Comparison of ENCODE assay signal across 1 cellular context in the genomic region with DNA sequence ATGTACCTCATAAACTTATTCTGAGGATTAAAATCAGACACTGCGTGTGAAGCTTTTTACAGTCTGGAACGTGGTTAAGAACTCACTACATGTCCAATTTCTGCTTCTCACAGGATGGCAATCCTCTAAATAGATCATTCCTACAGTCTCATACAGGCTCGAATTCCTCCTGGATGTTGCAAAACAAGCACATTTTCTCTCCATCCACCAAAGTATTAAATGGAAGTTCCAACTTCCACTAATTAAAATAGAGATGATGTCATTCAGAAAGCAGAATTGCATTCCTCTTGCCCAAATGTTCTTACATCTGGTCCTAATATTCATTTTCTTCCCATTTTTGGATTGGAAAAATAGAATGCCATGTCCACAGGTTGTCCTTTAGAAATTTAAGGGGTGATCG.
TF ChIP-seq lines count a peak whose summit lies in the region.

No MANE protein-coding gene starts in this region.

TF ChIP-seq in WTC11, 78 proteins besides CTCF, POLR2A, EP300 and RAD21 (continued from another document):
- TF ChIP-seq, protein P1, sequence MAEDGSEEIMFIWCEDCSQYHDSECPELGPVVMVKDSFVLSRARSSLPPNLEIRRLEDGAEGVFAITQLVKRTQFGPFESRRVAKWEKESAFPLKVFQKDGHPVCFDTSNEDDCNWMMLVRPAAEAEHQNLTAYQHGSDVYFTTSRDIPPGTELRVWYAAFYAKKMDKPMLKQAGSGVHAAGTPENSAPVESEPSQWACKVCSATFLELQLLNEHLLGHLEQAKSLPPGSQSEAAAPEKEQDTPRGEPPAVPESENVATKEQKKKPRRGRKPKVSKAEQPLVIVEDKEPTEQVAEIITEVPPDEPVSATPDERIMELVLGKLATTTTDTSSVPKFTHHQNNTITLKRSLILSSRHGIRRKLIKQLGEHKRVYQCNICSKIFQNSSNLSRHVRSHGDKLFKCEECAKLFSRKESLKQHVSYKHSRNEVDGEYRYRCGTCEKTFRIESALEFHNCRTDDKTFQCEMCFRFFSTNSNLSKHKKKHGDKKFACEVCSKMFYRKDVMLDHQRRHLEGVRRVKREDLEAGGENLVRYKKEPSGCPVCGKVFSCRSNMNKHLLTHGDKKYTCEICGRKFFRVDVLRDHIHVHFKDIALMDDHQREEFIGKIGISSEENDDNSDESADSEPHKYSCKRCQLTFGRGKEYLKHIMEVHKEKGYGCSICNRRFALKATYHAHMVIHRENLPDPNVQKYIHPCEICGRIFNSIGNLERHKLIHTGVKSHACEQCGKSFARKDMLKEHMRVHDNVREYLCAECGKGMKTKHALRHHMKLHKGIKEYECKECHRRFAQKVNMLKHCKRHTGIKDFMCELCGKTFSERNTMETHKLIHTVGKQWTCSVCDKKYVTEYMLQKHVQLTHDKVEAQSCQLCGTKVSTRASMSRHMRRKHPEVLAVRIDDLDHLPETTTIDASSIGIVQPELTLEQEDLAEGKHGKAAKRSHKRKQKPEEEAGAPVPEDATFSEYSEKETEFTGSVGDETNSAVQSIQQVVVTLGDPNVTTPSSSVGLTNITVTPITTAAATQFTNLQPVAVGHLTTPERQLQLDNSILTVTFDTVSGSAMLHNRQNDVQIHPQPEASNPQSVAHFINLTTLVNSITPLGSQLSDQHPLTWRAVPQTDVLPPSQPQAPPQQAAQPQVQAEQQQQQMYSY (CRISPR knock-in tag; IDR thresholded peaks at IDR 0.05), result no peak
- TF ChIP-seq, protein P2, sequence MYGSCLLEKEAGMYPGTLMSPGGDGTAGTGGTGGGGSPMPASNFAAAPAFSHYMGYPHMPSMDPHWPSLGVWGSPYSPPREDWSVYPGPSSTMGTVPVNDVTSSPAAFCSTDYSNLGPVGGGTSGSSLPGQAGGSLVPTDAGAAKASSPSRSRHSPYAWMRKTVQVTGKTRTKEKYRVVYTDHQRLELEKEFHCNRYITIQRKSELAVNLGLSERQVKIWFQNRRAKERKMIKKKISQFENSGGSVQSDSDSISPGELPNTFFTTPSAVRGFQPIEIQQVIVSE (CRISPR knock-in tag; IDR thresholded peaks at IDR 0.05; ENCODE audit: borderline replicate concordance), result no peak
- no peak for TF ChIP-seq TCF7 (CRISPR knock-in tag; IDR thresholded peaks at IDR 0.05; ENCODE audit: low read depth)
- TF ChIP-seq, protein P3, sequence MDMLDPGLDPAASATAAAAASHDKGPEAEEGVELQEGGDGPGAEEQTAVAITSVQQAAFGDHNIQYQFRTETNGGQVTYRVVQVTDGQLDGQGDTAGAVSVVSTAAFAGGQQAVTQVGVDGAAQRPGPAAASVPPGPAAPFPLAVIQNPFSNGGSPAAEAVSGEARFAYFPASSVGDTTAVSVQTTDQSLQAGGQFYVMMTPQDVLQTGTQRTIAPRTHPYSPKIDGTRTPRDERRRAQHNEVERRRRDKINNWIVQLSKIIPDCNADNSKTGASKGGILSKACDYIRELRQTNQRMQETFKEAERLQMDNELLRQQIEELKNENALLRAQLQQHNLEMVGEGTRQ (CRISPR knock-in tag; IDR thresholded peaks at IDR 0.05), result no peak
TF ChIP-seq in WTC11: peak in this region for 0.
